Comparison of ENCODE assay signal across 1 cellular context in the genomic region with DNA sequence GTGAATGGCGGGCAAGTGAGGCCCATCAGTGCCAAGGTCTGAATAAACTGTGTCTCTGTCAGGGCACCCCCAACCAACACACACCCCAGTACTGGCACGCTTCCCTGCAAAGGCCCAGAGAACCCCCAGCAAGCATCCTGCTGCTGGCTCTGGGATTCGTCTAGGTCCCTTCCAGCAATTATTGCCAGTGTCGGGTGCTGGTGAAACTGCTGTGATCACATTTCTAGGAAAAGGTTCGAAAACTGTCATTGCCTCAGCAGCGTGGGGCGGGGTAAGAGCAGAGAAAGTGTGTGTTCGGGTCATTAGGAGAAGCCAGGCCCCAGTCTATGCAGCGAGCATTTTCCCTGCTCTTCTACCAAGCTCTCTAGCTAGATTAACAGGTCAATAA.
TF ChIP-seq lines count a peak whose summit lies in the region.

No MANE protein-coding gene starts in this region.

TF ChIP-seq in HepG2, 621 proteins besides CTCF, POLR2A, EP300 and RAD21:
- TF ChIP-seq THYN1 (CRISPR knock-in tag; IDR thresholded peaks at IDR 0.05; ENCODE audit: borderline replicate concordance, low read depth) (no peak), ZNF24 (IDR thresholded peaks at IDR 0.05) (no peak), ZFP91 (CRISPR knock-in tag; IDR thresholded peaks at IDR 0.05; ENCODE audit: borderline replicate concordance) (peak; percentile 4; the same call in 1 of the 2 replicates), SPEN (CRISPR knock-in tag; IDR thresholded peaks at IDR 0.05; ENCODE audit: low read depth) (0 out of 2 replicates have a peak, but pooled peaks have one; percentile 28), NKX3-1 (CRISPR knock-in tag; IDR thresholded peaks at IDR 0.05) (no peak), NFKB2 (CRISPR knock-in tag; IDR thresholded peaks at IDR 0.05; ENCODE audit: borderline replicate concordance) (no peak), DPF2 (CRISPR knock-in tag; IDR thresholded peaks at IDR 0.05; ENCODE audit: borderline replicate concordance, low read depth) (no peak), SMAD9 (CRISPR knock-in tag; IDR thresholded peaks at IDR 0.05) (no peak), TBX2 (CRISPR knock-in tag; IDR thresholded peaks at IDR 0.05; ENCODE audit: borderline replicate concordance) (0 out of 2 replicates have a peak, but pooled peaks have one; percentile 27), ZNF879 (CRISPR knock-in tag; IDR thresholded peaks at IDR 0.05) (no peak)
